Comparison of ENCODE assay signal across 8 cellular contexts in the genomic region with DNA sequence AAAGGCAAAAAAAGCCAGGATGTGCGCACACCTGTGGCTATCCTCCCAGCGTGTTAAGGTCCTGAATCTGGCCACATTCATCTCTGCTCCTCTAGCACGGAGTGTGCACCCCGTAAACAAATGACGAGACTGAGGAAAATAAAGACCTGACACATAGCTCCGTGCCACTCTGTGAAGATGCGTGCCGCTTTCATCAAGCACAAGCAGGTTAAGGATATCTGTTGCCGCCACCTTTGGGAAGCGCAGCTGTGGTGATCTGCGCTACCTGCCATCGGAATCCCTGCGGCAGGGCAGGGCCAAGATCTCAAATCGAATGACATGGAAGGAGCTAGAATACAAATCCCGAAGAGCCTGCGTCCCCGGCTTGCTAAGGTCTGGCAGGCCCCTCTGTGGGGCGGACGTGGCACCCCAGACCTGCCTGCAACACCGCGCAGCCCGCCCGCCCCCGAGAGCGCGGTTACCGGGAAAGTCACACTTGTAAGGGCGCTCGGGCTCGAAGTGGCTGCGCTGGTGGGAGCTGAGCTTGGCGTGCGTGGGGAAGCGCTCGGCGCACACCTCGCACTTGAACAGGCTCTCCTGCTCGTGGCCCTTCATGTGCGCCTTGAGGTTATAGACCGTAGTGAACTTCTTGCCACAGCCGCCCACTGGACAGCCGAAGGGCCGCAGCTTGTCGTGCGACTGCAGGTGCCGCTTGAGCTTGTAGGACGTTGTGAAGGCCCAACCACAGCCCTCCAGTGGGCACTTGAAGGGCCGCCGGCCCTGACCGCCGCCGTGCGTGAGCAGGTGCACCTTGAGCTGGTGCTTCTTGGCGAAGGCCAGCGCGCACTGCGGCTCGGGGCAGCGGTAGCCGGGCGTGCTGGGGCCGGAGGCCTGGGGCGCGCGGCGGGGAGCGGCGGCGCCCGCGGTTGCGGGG. TPM values are rescaled to one million over a fixed set of nuclear protein-coding genes. Genes with fewer than 3 reads are reported as not detected.
DNase-seq lines count a peak whose midpoint lies in the region; ATAC-seq and TF ChIP-seq lines count a peak whose summit lies in the region.

No MANE protein-coding gene starts in this region.

- DNase-seq in AG09309 (ENCODE audit: low read depth) (no peak), NCI-H526 treated with DMSO at 0.1 percent for 48 hours (lab: John Stamatoyannopoulos, UW) (peak; percentile 31), cardiac muscle cell (ENCODE audit: low read depth in 1 of 2, low spot score in 1 of 2) (peak; percentile 53 to 64), psoas muscle (peak; percentile 60 to 79), epidermal melanocyte (ENCODE audit: insufficient read length, low spot score) (no peak)
- peak; percentile 77 for DNase-seq in activated effector memory CD4-positive, alpha-beta T cell treated with anti-CD3 and anti-CD28 coated beads, Interleukin-2, amount 50 U/mL, for 16 hours

- H3K4me1 ChIP-seq in cardiac muscle cell (ENCODE audit: low read depth): peaks cover 27% of the 10 kb centered on the region
- H3K4me1 ChIP-seq in psoas muscle: peaks cover 49% of the 10 kb centered on the region

- H3K36me3 ChIP-seq in cardiac muscle cell (peaks cover 13% of the 10 kb centered on the region), psoas muscle (ENCODE audit: insufficient read depth in 1 of 2, low read depth in 1 of 2) (peaks cover 3 to 28% of the 10 kb centered on the region in 2 donors)

- TF ChIP-seq CTCF in AG09309 (IDR thresholded peaks at IDR 0.05; ENCODE audit: control insufficient read depth, insufficient read depth, low read depth, low read length, missing control alignments): peak; percentile 7
- no peak for TF ChIP-seq CTCF in cardiac muscle cell (IDR thresholded peaks at IDR 0.05; ENCODE audit: low read depth, low read length)
- TF ChIP-seq CTCF in psoas muscle (IDR thresholded peaks at IDR 0.05): no peak

- ATAC-seq in GM18502 (IDR thresholded peaks at IDR 0.05; ENCODE audit: poor library complexity, unreplicated experiment) (peak; percentile 11), HG02885 (IDR thresholded peaks at IDR 0.05; ENCODE audit: poor library complexity, unreplicated experiment) (peak; percentile 25), psoas muscle (peak; percentile 19 to 39 (median 28))

- H3K27ac ChIP-seq in cardiac muscle cell (peak overlapping the region; percentile 95), psoas muscle (peak overlapping the region; percentile 96)

- WGBS in psoas muscle, 3 donors: 5 to 6% (median 5%) methylated on average over 62 to 72 of the region's 72 CpGs

- peak overlapping the region; percentile 79 for H3K4me3 ChIP-seq in AG09309 (ENCODE audit: control insufficient read depth, low read depth, low read length)
- H3K4me3 ChIP-seq in cardiac muscle cell: peak overlapping the region; percentile 61
- peak overlapping the region; percentile 87 for H3K4me3 ChIP-seq in psoas muscle

- intact Hi-C loops in psoas muscle (cut with DNase I): loop anchor here (5.0 to 10.0 kb wide), 3 partner anchors 120 to 212 kb away; partner anchors contain the start of gene KLF15 (in 1 of the 2)

- H3K9me3 ChIP-seq in cardiac muscle cell (ENCODE audit: low read depth) (no peaks in the 10 kb centered on the region), psoas muscle (no peaks in the 10 kb centered on the region)

- H3K27me3 ChIP-seq in cardiac muscle cell: no peaks in the 10 kb centered on the region
- no peaks in the 10 kb centered on the region for H3K27me3 ChIP-seq in psoas muscle (ENCODE audit: insufficient read depth in 3 of 3, low read length in 2 of 3)

RNA-seq across cellular contexts. Expression of gene ZXDC, which starts 0.9 kb away (rescaled TPM):
- 34.3 and 56.3 TPM in 2 replicates for total RNA-seq in cardiac muscle cell
- polyA plus RNA-seq in cardiac muscle cell: 40.4 and 46.3 TPM in 2 replicates
- total RNA-seq in psoas muscle: 10 to 100 TPM; 30.3 to 39.5 (median 35.9) TPM
- 10 to 100 TPM; 10.6 to 20.8 (median 16.8) TPM for polyA plus RNA-seq in psoas muscle

RNA-seq across cellular contexts. Expression of gene UROC1, which starts 42.8 kb away (rescaled TPM):
- not detected in 2 replicates for total RNA-seq in cardiac muscle cell
- polyA plus RNA-seq in cardiac muscle cell: not detected in 2 replicates
- under 1 TPM in 2 of 4 donors, not detected in 2; 0.08 to 0.13 TPM for total RNA-seq in psoas muscle
- under 1 TPM in 1 of 3 donors, not detected in 2; 0.03 TPM for polyA plus RNA-seq in psoas muscle

RNA-seq across cellular contexts. Expression of gene CHST13, which starts 49.2 kb away (rescaled TPM):
- total RNA-seq in cardiac muscle cell (0.67 and 0.89 TPM in 2 replicates), psoas muscle (under 1 TPM in 1 of 4 donors, not detected in 3; 0.20 TPM)
- polyA plus RNA-seq in cardiac muscle cell (1.8 and 1.9 TPM in 2 replicates), psoas muscle (under 1 TPM in 1 of 3 donors, not detected in 2; 0.07 TPM)

Comparison
In these comparisons a context has a peak if more than half of its experiments do, and no peak if none do; other contexts are left out.
1. DNase-seq: peak in NCI-H526 treated with DMSO at 0.1 percent for 48 hours (single experiment), activated effector memory CD4-positive, alpha-beta T cell treated with anti-CD3 and anti-CD28 coated beads, Interleukin-2, amount 50 U/mL, for 16 hours (single experiment), cardiac muscle cell (2 of 2) and psoas muscle (2 of 2); none in AG09309 (single experiment) and epidermal melanocyte (single experiment).
2. Peak in every context shown above with its lines, with median percentiles within 50 percentile points of each other: H3K4me3 ChIP-seq and ATAC-seq.